In the genomic region with DNA sequence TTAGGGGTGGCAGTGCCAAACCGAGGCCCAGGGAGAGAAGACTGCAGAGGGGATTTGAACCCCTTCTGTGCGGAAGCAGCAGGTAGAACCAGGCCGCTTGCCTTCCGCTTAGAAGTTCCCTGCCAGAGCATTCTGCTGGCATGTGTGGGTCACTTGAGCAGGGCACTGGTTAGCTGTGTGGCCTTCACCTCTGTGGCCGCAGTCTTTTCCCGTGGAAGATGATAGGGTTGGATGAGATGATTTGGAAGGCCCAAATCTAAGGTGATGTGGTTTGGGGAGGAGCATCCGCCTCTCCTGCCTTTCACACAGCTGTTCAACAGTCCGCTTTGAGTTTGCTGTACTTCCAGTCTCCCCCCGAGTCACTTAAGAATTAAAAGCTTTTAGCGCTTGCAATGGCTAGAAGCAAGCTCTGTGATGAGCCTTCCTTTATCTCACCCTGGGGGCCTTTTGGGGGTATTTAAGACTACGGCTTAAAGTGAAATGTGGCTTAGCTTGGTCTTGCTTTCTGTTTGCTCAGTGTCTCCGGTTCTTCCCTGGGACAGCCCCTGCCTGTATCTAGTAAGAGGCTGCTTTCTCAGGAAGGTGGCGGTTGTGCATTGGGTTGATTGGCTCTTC, we compare ENCODE assay signal across 8 cellular contexts. TPM values are rescaled to one million over a fixed set of nuclear protein-coding genes. Genes with fewer than 3 reads are reported as not detected.
DNase-seq lines count a peak whose midpoint lies in the region; ATAC-seq and TF ChIP-seq lines count a peak whose summit lies in the region.

No MANE protein-coding gene starts in this region.

- DNase-seq in CD8-positive, alpha-beta memory T cell: peak; percentile 5 to 54 (median 32)
- peak; percentile 18 for DNase-seq in HK-2 (ENCODE audit: unreplicated experiment)
- DNase-seq in stimulated activated effector memory CD8-positive, alpha-beta T cell treated with anti-CD3 and anti-CD28 coated beads, Interleukin-12 subunit alpha, Interleukin-12 subunit beta, amount 100 ng/mL, for 72 hours (ENCODE audit: low spot score in 2 of 2): peak in 1 of 2 donors; percentile 26
- no peak for DNase-seq in NCI-H446 treated with DMSO at 0.1 percent for 48 hours (lab: John Stamatoyannopoulos, UW)

- intact Hi-C loops in dendritic cell treated with granulocyte-macrophage colony-stimulating factor and Interleukin-4, amounts not matched to agents 40 ng/mL and 50 ng/mL, for 4 days (cut with micrococcal nuclease): no loop called here

- CTCF ChIA-PET in CD8-positive, alpha-beta memory T cell (lab: Charles Lee): interaction anchor here (0.9 to 1.2 kb wide), 4 partner anchors 13 to 108 kb away, joined by 3 to 7 read pairs (median 4); no protein-coding TSS in a partner anchor

- POLR2A ChIA-PET in CD8-positive, alpha-beta memory T cell (lab: Charles Lee): interaction anchor here (1.0 to 2.1 kb wide), 3 partner anchors 10 to 83 kb away, joined by 3 to 13 read pairs (median 3); no protein-coding TSS in a partner anchor

- peaks cover 24% of the 10 kb centered on the region for H3K36me3 ChIP-seq in CD8-positive, alpha-beta memory T cell (ENCODE audit: insufficient read depth, low read length)
- peaks cover 30% of the 10 kb centered on the region for H3K36me3 ChIP-seq in muscle layer of colon (ENCODE audit: insufficient read depth, low read length)

- H3K27me3 ChIP-seq in CD8-positive, alpha-beta memory T cell (ENCODE audit: insufficient read depth, low read length, poor library complexity, severe bottlenecking): no peaks in the 10 kb centered on the region
- no peaks in the 10 kb centered on the region for H3K27me3 ChIP-seq in muscle layer of colon (ENCODE audit: control insufficient read depth in 1 of 2, insufficient read depth in 2 of 2, low read length in 2 of 2)

- peaks cover 0 to 41% (median 19%) of the 10 kb centered on the region in 3 donors for H3K36me3 Mint-ChIP-seq in CD8-positive, alpha-beta memory T cell
- H3K36me3 Mint-ChIP-seq in dendritic cell treated with granulocyte-macrophage colony-stimulating factor and Interleukin-4, amounts not matched to agents 40 ng/mL and 50 ng/mL, for 4 days (ENCODE audit: low read depth): peaks cover 35% of the 10 kb centered on the region
- H3K36me3 Mint-ChIP-seq in stimulated activated effector memory CD8-positive, alpha-beta T cell treated with anti-CD3 and anti-CD28 coated beads, Interleukin-12 subunit alpha, Interleukin-12 subunit beta, amount 100 ng/mL, for 72 hours: peaks cover 51% of the 10 kb centered on the region

- H3K4me3 Mint-ChIP-seq in CD8-positive, alpha-beta memory T cell: peak overlapping the region; percentile 88 to 97 (median 94)
- H3K4me3 Mint-ChIP-seq in dendritic cell treated with granulocyte-macrophage colony-stimulating factor and Interleukin-4, amounts not matched to agents 40 ng/mL and 50 ng/mL, for 4 days: peak overlapping the region; percentile 86
- peak overlapping the region; percentile 92 for H3K4me3 Mint-ChIP-seq in stimulated activated effector memory CD8-positive, alpha-beta T cell treated with anti-CD3 and anti-CD28 coated beads, Interleukin-12 subunit alpha, Interleukin-12 subunit beta, amount 100 ng/mL, for 72 hours

- TF ChIP-seq CTCF in WI38 (IDR thresholded peaks at IDR 0.05; ENCODE audit: low read depth, low read length): no peak

- peaks cover 0 to 3% (median 2%) of the 10 kb centered on the region in 5 donors for H3K9me3 Mint-ChIP-seq in CD8-positive, alpha-beta memory T cell
- H3K9me3 Mint-ChIP-seq in dendritic cell treated with granulocyte-macrophage colony-stimulating factor and Interleukin-4, amounts not matched to agents 40 ng/mL and 50 ng/mL, for 4 days: no peaks in the 10 kb centered on the region
- H3K9me3 Mint-ChIP-seq in stimulated activated effector memory CD8-positive, alpha-beta T cell treated with anti-CD3 and anti-CD28 coated beads, Interleukin-12 subunit alpha, Interleukin-12 subunit beta, amount 100 ng/mL, for 72 hours: no peaks in the 10 kb centered on the region

- ATAC-seq in GM19455 (IDR thresholded peaks at IDR 0.05; ENCODE audit: unreplicated experiment): peak; percentile 37
- peak; percentile 46 for ATAC-seq in stimulated activated effector memory CD8-positive, alpha-beta T cell treated with anti-CD3 and anti-CD28 coated beads, Interleukin-12 subunit alpha, Interleukin-12 subunit beta, amount 100 ng/mL, for 72 hours

- peaks cover 22% of the 10 kb centered on the region for H3K4me1 ChIP-seq in CD8-positive, alpha-beta memory T cell (ENCODE audit: insufficient read depth, low read length)
- H3K4me1 ChIP-seq in muscle layer of colon (ENCODE audit: insufficient read depth, low read length): peaks cover 20% of the 10 kb centered on the region

- H3K4me3 ChIP-seq in CD8-positive, alpha-beta memory T cell (ENCODE audit: low read length): peak overlapping the region; percentile 79
- H3K4me3 ChIP-seq in WI38 (ENCODE audit: low read depth, low read length): peak overlapping the region; percentile 96
- peak overlapping the region; percentile 71 to 85 for H3K4me3 ChIP-seq in muscle layer of colon (ENCODE audit: low read depth in 1 of 2, low read length in 2 of 2)

- H3K27ac ChIP-seq in CD8-positive, alpha-beta memory T cell (ENCODE audit: low read depth, low read length): peak overlapping the region; percentile 83
- H3K27ac ChIP-seq in muscle layer of colon (ENCODE audit: low read depth, low read length): peak overlapping the region; percentile 93

- peak overlapping the region; percentile 94 to 99 (median 97) for H3K27ac Mint-ChIP-seq in CD8-positive, alpha-beta memory T cell
- H3K27ac Mint-ChIP-seq in dendritic cell treated with granulocyte-macrophage colony-stimulating factor and Interleukin-4, amounts not matched to agents 40 ng/mL and 50 ng/mL, for 4 days: peak overlapping the region; percentile 81
- H3K27ac Mint-ChIP-seq in stimulated activated effector memory CD8-positive, alpha-beta T cell treated with anti-CD3 and anti-CD28 coated beads, Interleukin-12 subunit alpha, Interleukin-12 subunit beta, amount 100 ng/mL, for 72 hours: peak overlapping the region; percentile 97

- H3K9me3 ChIP-seq in CD8-positive, alpha-beta memory T cell (ENCODE audit: low read length): no peaks in the 10 kb centered on the region
- H3K9me3 ChIP-seq in muscle layer of colon (ENCODE audit: low read length): no peaks in the 10 kb centered on the region

- H3K9ac ChIP-seq in muscle layer of colon (ENCODE audit: low read length): peak overlapping the region; percentile 94

- H3K4me1 Mint-ChIP-seq in CD8-positive, alpha-beta memory T cell: peaks cover 39 to 57% (median 56%) of the 10 kb centered on the region in 3 donors
- H3K4me1 Mint-ChIP-seq in dendritic cell treated with granulocyte-macrophage colony-stimulating factor and Interleukin-4, amounts not matched to agents 40 ng/mL and 50 ng/mL, for 4 days (ENCODE audit: low read depth): peaks cover 20% of the 10 kb centered on the region
- H3K4me1 Mint-ChIP-seq in stimulated activated effector memory CD8-positive, alpha-beta T cell treated with anti-CD3 and anti-CD28 coated beads, Interleukin-12 subunit alpha, Interleukin-12 subunit beta, amount 100 ng/mL, for 72 hours: peaks cover 34% of the 10 kb centered on the region

- peaks cover 4 to 6% of the 10 kb centered on the region in 2 donors for H3K27me3 Mint-ChIP-seq in CD8-positive, alpha-beta memory T cell
- H3K27me3 Mint-ChIP-seq in dendritic cell treated with granulocyte-macrophage colony-stimulating factor and Interleukin-4, amounts not matched to agents 40 ng/mL and 50 ng/mL, for 4 days: no peaks in the 10 kb centered on the region

RNA-seq across cellular contexts. Expression of gene CMTR1, which starts 0.7 kb away (rescaled TPM):
- 10 to 100 TPM; 54.3 TPM for total RNA-seq in CD8-positive, alpha-beta memory T cell
- polyA plus RNA-seq in CD8-positive, alpha-beta memory T cell: 25.8 TPM
